10 cellular contexts compared by ENCODE assay signal in the genomic region with DNA sequence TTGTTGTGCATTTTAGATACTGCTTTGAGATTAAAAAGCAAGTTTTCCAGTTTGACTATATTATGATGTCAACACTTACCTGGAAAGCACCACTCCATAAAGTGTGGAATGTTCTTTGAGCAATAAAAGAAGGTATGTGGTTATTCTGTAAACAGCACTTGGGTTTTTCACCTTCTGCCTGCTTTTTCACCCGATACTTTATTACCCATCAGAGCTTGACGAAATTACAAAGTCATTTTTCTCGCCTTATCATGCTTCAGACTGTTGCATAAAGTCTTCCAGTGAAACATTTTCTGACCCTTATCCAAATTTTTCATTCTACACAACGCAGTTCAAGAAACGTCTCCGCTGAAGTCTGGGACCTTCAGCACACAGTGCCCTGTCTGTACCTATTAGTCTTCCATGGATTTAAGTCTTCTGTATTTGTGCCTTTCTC. TPM values are rescaled to one million over a fixed set of nuclear protein-coding genes. Genes with fewer than 3 reads are reported as not detected.
DNase-seq lines count a peak whose midpoint lies in the region; ATAC-seq, FAIRE-seq and TF ChIP-seq lines count a peak whose summit lies in the region.
"Had no signal": no experiment of that assay in that cellular context is flagged by ENCODE, and none has a peak within 500 bp of the region (broad histone marks: within the 10 kb centered on the region; RNA-seq: fewer than 3 reads in every experiment).

No MANE protein-coding gene starts in this region.

- no peaks in the 10 kb centered on the region for H3K27me3 ChIP-seq in CD4-positive, alpha-beta T cell (ENCODE audit: control insufficient read depth, insufficient read depth, low read length)
- H3K27me3 ChIP-seq: SJSA1 had no signal

- POLR2A ChIA-PET in CD4-positive, alpha-beta T cell (lab: Charles Lee), result interaction anchor here (1.0 to 1.7 kb wide), 3 partner anchors 11 to 24 kb away, joined by 4 to 7 read pairs (median 5); no protein-coding TSS in a partner anchor

- H3K4me3 Mint-ChIP-seq in CD4-positive, alpha-beta T cell, result peak overlapping the region; percentile 30
- H3K4me3 Mint-ChIP-seq in natural killer cell treated with Interleukin-12 subunit alpha and Interleukin-12 subunit beta and Interleukin-15 and Interleukin-18, amount 100 ng/mL, for 72 hours, result peak overlapping the region; percentile 54
- no peak overlapping the region for H3K4me3 Mint-ChIP-seq in stimulated activated naive B cell treated with anti-CD40 and anti-IgM and Interleukin-4, amounts not matched to agents 10 μg/mL and 1 μg/mL and 100 μg/mL, for 72 hours
- H3K4me3 Mint-ChIP-seq: activated T-cell treated with anti-CD3 and anti-CD28 coated beads, Interleukin-2, amount 50 U/mL, for 4 hours had no signal

- peaks cover 40% of the 10 kb centered on the region for H3K36me3 Mint-ChIP-seq in CD4-positive, alpha-beta T cell (ENCODE audit: low read depth)
- peaks cover 3% of the 10 kb centered on the region for H3K36me3 Mint-ChIP-seq in natural killer cell treated with Interleukin-12 subunit alpha and Interleukin-12 subunit beta and Interleukin-15 and Interleukin-18, amount 100 ng/mL, for 72 hours
- H3K36me3 Mint-ChIP-seq in stimulated activated naive B cell treated with anti-CD40 and anti-IgM and Interleukin-4, amounts not matched to agents 10 μg/mL and 1 μg/mL and 100 μg/mL, for 72 hours, result peaks cover 10 to 21% of the 10 kb centered on the region in 2 donors

- peak overlapping the region; percentile 70 for H3K27ac Mint-ChIP-seq in CD4-positive, alpha-beta T cell
- peak overlapping the region; percentile 41 to 81 for H3K27ac Mint-ChIP-seq in natural killer cell treated with Interleukin-12 subunit alpha and Interleukin-12 subunit beta and Interleukin-15 and Interleukin-18, amount 100 ng/mL, for 72 hours
- H3K27ac Mint-ChIP-seq in stimulated activated naive B cell treated with anti-CD40 and anti-IgM and Interleukin-4, amounts not matched to agents 10 μg/mL and 1 μg/mL and 100 μg/mL, for 72 hours, result no peak overlapping the region

- intact Hi-C loops in CD4-positive, alpha-beta T cell (cut with DNase I, micrococcal nuclease), result loop anchor here in 1 of 2 experiments (2.0 kb wide), 1 partner anchor 15 kb away; no protein-coding TSS in a partner anchor

- H3K27me3 Mint-ChIP-seq in CD4-positive, alpha-beta T cell, result no peaks in the 10 kb centered on the region
- H3K27me3 Mint-ChIP-seq in natural killer cell treated with Interleukin-12 subunit alpha and Interleukin-12 subunit beta and Interleukin-15 and Interleukin-18, amount 100 ng/mL, for 72 hours, result no peaks in the 10 kb centered on the region
- H3K27me3 Mint-ChIP-seq in stimulated activated naive B cell treated with anti-CD40 and anti-IgM and Interleukin-4, amounts not matched to agents 10 μg/mL and 1 μg/mL and 100 μg/mL, for 72 hours, result no peaks in the 10 kb centered on the region

- no peak for ATAC-seq in CD4-positive, alpha-beta T cell (ENCODE audit: poor library complexity)
- peak in 1 of 2 donors; percentile 43 for ATAC-seq in natural killer cell treated with Interleukin-12 subunit alpha and Interleukin-12 subunit beta and Interleukin-15 and Interleukin-18, amount 100 ng/mL, for 72 hours
- no peak for ATAC-seq in HG02981 (IDR thresholded peaks at IDR 0.05; ENCODE audit: unreplicated experiment)
- ATAC-seq in stimulated activated naive B cell treated with anti-CD40 and anti-IgM and Interleukin-4, amounts not matched to agents 10 μg/mL and 1 μg/mL and 100 μg/mL, for 72 hours (replicated peaks), result no peak
- ATAC-seq: activated T-cell treated with anti-CD3 and anti-CD28 coated beads, Interleukin-2, amount 50 U/mL, for 4 hours had no signal

- CTCF ChIA-PET in CD4-positive, alpha-beta T cell (lab: Charles Lee), result interaction anchor here (1.3 kb wide), 1 partner anchor 61 kb away, joined by 5 read pairs; no protein-coding TSS in a partner anchor

- DNase-seq in CD4-positive, alpha-beta T cell, result no peak
- no peak for DNase-seq in LNCaP clone FGC (ENCODE audit: low read depth)
- DNase-seq in coronary artery (ENCODE audit: low spot score), result no peak
- DNase-seq in natural killer cell treated with Interleukin-12 subunit alpha and Interleukin-12 subunit beta and Interleukin-15 and Interleukin-18, amount 100 ng/mL, for 72 hours (ENCODE audit: low spot score), result no peak
- DNase-seq in effector CD8-positive, alpha-beta T cell (lab: John Stamatoyannopoulos, UW), result no peak
- DNase-seq in stimulated activated naive B cell treated with anti-CD40 and anti-IgM and Interleukin-4, amounts not matched to agents 10 μg/mL and 1 μg/mL and 100 μg/mL, for 72 hours, result no peak
- DNase-seq in D721Med (ENCODE audit: insufficient read length, low spot score), result no peak
- DNase-seq: activated T-cell treated with anti-CD3 and anti-CD28 coated beads, Interleukin-2, amount 50 U/mL, for 4 hours had no signal

- no peaks in the 10 kb centered on the region for H3K9me3 Mint-ChIP-seq in CD4-positive, alpha-beta T cell
- H3K9me3 Mint-ChIP-seq in natural killer cell treated with Interleukin-12 subunit alpha and Interleukin-12 subunit beta and Interleukin-15 and Interleukin-18, amount 100 ng/mL, for 72 hours, result no peaks in the 10 kb centered on the region
- H3K9me3 Mint-ChIP-seq in stimulated activated naive B cell treated with anti-CD40 and anti-IgM and Interleukin-4, amounts not matched to agents 10 μg/mL and 1 μg/mL and 100 μg/mL, for 72 hours, result no peaks in the 10 kb centered on the region
- H3K9me3 Mint-ChIP-seq: activated T-cell treated with anti-CD3 and anti-CD28 coated beads, Interleukin-2, amount 50 U/mL, for 4 hours had no signal

- peak overlapping the region; percentile 38 for H3K4me3 ChIP-seq in LNCaP clone FGC (ENCODE audit: low read depth, low read length)
- H3K4me3 ChIP-seq in coronary artery, result peak overlapping the region; percentile 45
- H3K4me3 ChIP-seq: SJSA1 had no signal

- no peak for TF ChIP-seq CTCF in CD4-positive, alpha-beta T cell (IDR thresholded peaks at IDR 0.05)
- TF ChIP-seq CTCF in LNCaP clone FGC (IDR thresholded peaks at IDR 0.05; ENCODE audit: control insufficient read depth, extremely low read depth, insufficient read depth) (no peak), coronary artery (IDR thresholded peaks at IDR 0.05) (no peak), D721Med (IDR thresholded peaks at IDR 0.05; ENCODE audit: insufficient read depth, missing control alignments) (no peak)

- H3K4me1 Mint-ChIP-seq in CD4-positive, alpha-beta T cell (ENCODE audit: low read depth), result peaks cover 86% of the 10 kb centered on the region
- peaks cover 59 to 77% of the 10 kb centered on the region in 2 donors for H3K4me1 Mint-ChIP-seq in natural killer cell treated with Interleukin-12 subunit alpha and Interleukin-12 subunit beta and Interleukin-15 and Interleukin-18, amount 100 ng/mL, for 72 hours (ENCODE audit: low read depth in 2 of 2)
- peaks cover 37 to 56% of the 10 kb centered on the region in 2 donors for H3K4me1 Mint-ChIP-seq in stimulated activated naive B cell treated with anti-CD40 and anti-IgM and Interleukin-4, amounts not matched to agents 10 μg/mL and 1 μg/mL and 100 μg/mL, for 72 hours

- H3K9me3 ChIP-seq in CD4-positive, alpha-beta T cell (ENCODE audit: control insufficient read depth, low read length), result no peaks in the 10 kb centered on the region
- H3K9me3 ChIP-seq: SJSA1 had no signal

- no peak for FAIRE-seq in D721Med (lab: Jason Lieb, UNC)

- H3K27ac ChIP-seq in CD4-positive, alpha-beta T cell (ENCODE audit: low read depth, low read length), result no peak overlapping the region
- H3K27ac ChIP-seq in coronary artery, result peak overlapping the region; percentile 66 to 79
- H3K27ac ChIP-seq: SJSA1 had no signal

RNA-seq across cellular contexts. Expression of a gene that starts 25.2 kb away (rescaled TPM):
- 10 to 100 TPM; 44.8 to 45.3 TPM for total RNA-seq in CD4-positive, alpha-beta T cell
- total RNA-seq in natural killer cell treated with Interleukin-12 subunit alpha and Interleukin-12 subunit beta and Interleukin-15 and Interleukin-18, amount 100 ng/mL, for 72 hours, result 100 to 1,000 TPM; 139 to 146 TPM

Comparison
In these comparisons a context has a peak if more than half of its experiments do, and no peak if none do; other contexts are left out.
1. H3K4me3 Mint-ChIP-seq: peak in CD4-positive, alpha-beta T cell (single experiment) and natural killer cell treated with Interleukin-12 subunit alpha and Interleukin-12 subunit beta and Interleukin-15 and Interleukin-18, amount 100 ng/mL, for 72 hours (single experiment); none in stimulated activated naive B cell treated with anti-CD40 and anti-IgM and Interleukin-4, amounts not matched to agents 10 μg/mL and 1 μg/mL and 100 μg/mL, for 72 hours (0 of 2).